Comparison of ENCODE assay signal across 21 cellular contexts in genomic region chr5:39019231-39019630, GRCh38.
"Had no signal": no experiment of that assay in that cellular context is flagged by ENCODE, and none has a peak within 500 bp of the region (broad histone marks: within the 10 kb centered on the region; RNA-seq: fewer than 3 reads in every experiment).

No MANE protein-coding gene starts in this region.

- H3K27me3 ChIP-seq: dorsolateral prefrontal cortex, gastrocnemius medialis, pancreas, sigmoid colon, stomach had no signal

- ATAC-seq: gastrocnemius medialis; mucosa of descending colon; pancreas; stimulated activated effector memory CD8-positive, alpha-beta T cell treated with anti-CD3 and anti-CD28 coated beads, Interleukin-12 subunit alpha, Interleukin-12 subunit beta, amount 100 ng/mL, for 72 hours had no signal

- DNase-seq: activated B cell treated with CpG ODN at 0.5 μM for 24 hours; activated CD4-positive, alpha-beta memory T cell treated with anti-CD3 and anti-CD28 coated beads for 36 hours; activated CD4-positive, alpha-beta T cell treated with anti-CD3 and anti-CD28 coated beads for 4 hours; activated naive CD4-positive, alpha-beta T cell treated with Interleukin-2 at 50 U/mL for 16 hours; activated naive CD8-positive, alpha-beta T cell treated with anti-CD3 and anti-CD28 coated beads, Interleukin-2, amount 10 ng/mL, durations not matched to agents 7 days and 5 days; activated T-cell treated with anti-CD3 and anti-CD28 coated beads for 4 hours; amygdala; dorsolateral prefrontal cortex; gastrocnemius medialis; head of caudate nucleus; mucosa of descending colon; naive B cell; pancreas; sigmoid colon; stimulated activated CD4-positive, alpha-beta T cell treated with anti-CD3 and anti-CD28 coated beads, Interleukin-4, amount 100 ng/mL, for 24 hours; stomach; trophoblast cell had no signal

- FAIRE-seq: colon, pancreas had no signal

- H3K9me3 Mint-ChIP-seq: activated B cell treated with CpG ODN at 0.5 μM for 24 hours; activated CD4-positive, alpha-beta memory T cell treated with anti-CD3 and anti-CD28 coated beads for 36 hours; activated naive CD8-positive, alpha-beta T cell treated with anti-CD3 and anti-CD28 coated beads, Interleukin-2, amount 10 ng/mL, durations not matched to agents 7 days and 5 days; activated T-helper 2 cell treated with anti-CD3 and anti-CD28 coated beads, Interferon-gamma antibody, Interleukin-2, Interleukin-4, amounts not matched to agents 10 μg/mL and 5 μg/mL and 100 μg/mL, durations not matched to agents 14 hours and 24 hours and 36 hours; memory B cell; naive B cell; stimulated activated effector memory CD8-positive, alpha-beta T cell treated with anti-CD3 and anti-CD28 coated beads, Interleukin-12 subunit alpha, Interleukin-12 subunit beta, amount 100 ng/mL, for 72 hours had no signal

- H3K9me3 ChIP-seq: gastrocnemius medialis, mucosa of descending colon, pancreas, sigmoid colon, stomach had no signal

- H3K27ac Mint-ChIP-seq: activated B cell treated with CpG ODN at 0.5 μM for 24 hours; activated CD4-positive, alpha-beta memory T cell treated with anti-CD3 and anti-CD28 coated beads for 36 hours; activated naive CD8-positive, alpha-beta T cell treated with anti-CD3 and anti-CD28 coated beads, Interleukin-2, amount 10 ng/mL, durations not matched to agents 7 days and 5 days; activated T-helper 2 cell treated with anti-CD3 and anti-CD28 coated beads, Interferon-gamma antibody, Interleukin-2, Interleukin-4, amounts not matched to agents 10 μg/mL and 5 μg/mL and 100 μg/mL, durations not matched to agents 14 hours and 24 hours and 36 hours; stimulated activated effector memory CD8-positive, alpha-beta T cell treated with anti-CD3 and anti-CD28 coated beads, Interleukin-12 subunit alpha, Interleukin-12 subunit beta, amount 100 ng/mL, for 72 hours had no signal

- H3K27me3 Mint-ChIP-seq: activated B cell treated with CpG ODN at 0.5 μM for 24 hours; activated CD4-positive, alpha-beta memory T cell treated with anti-CD3 and anti-CD28 coated beads for 36 hours; activated naive CD8-positive, alpha-beta T cell treated with anti-CD3 and anti-CD28 coated beads, Interleukin-2, amount 10 ng/mL, durations not matched to agents 7 days and 5 days; memory B cell; naive B cell had no signal

- H3K27ac ChIP-seq: pancreas, sigmoid colon, stomach had no signal

- H3K4me3 Mint-ChIP-seq: activated B cell treated with CpG ODN at 0.5 μM for 24 hours; activated CD4-positive, alpha-beta memory T cell treated with anti-CD3 and anti-CD28 coated beads for 36 hours; activated naive CD8-positive, alpha-beta T cell treated with anti-CD3 and anti-CD28 coated beads, Interleukin-2, amount 10 ng/mL, durations not matched to agents 7 days and 5 days; memory B cell; naive B cell; stimulated activated effector memory CD8-positive, alpha-beta T cell treated with anti-CD3 and anti-CD28 coated beads, Interleukin-12 subunit alpha, Interleukin-12 subunit beta, amount 100 ng/mL, for 72 hours had no signal
